In genomic region chr3:38139652-38140051, GRCh38 we compare ENCODE assay signal across 9 cellular contexts. TPM values are rescaled to one million over a fixed set of nuclear protein-coding genes. Genes with fewer than 3 reads are reported as not detected.
A peak's percentile ranks its signal among the peaks of the same experiment; 100 is the strongest.
DNase-seq lines count a peak whose midpoint lies in the region; ATAC-seq and TF ChIP-seq lines count a peak whose summit lies in the region.
"Had no signal": no experiment of that assay in that cellular context is flagged by ENCODE, and none has a peak within 500 bp of the region (broad histone marks: within the 10 kb centered on the region; RNA-seq: fewer than 3 reads in every experiment).

No MANE protein-coding gene starts in this region.

- no peak for TF ChIP-seq POLR2A in breast epithelium (IDR thresholded peaks at IDR 0.05)

- peak overlapping the region; percentile 93 for H3K27ac Mint-ChIP-seq in activated naive CD4-positive, alpha-beta T cell treated with anti-CD3 and anti-CD28 coated beads, Interleukin-2, amount 50 U/mL, for 24 hours
- H3K27ac Mint-ChIP-seq in mesothelial cell of epicardium, result peak overlapping the region; percentile 98

- H3K4me1 ChIP-seq in breast epithelium (peaks cover 6 to 21% of the 10 kb centered on the region in 2 donors), upper lobe of right lung (peaks cover 36% of the 10 kb centered on the region)

- DNase-seq in activated naive CD4-positive, alpha-beta T cell treated with Interleukin-2 at 50 U/mL for 16 hours, result no peak
- DNase-seq in breast epithelium (ENCODE audit: low spot score in 2 of 2) (no peak), mesothelial cell of epicardium (ENCODE audit: low spot score in 2 of 2, unreplicated experiment in 2 of 2) (peak in 1 of 2 experiments; percentile 33), upper lobe of right lung (peak; percentile 49), AG20443 (ENCODE audit: low spot score) (no peak), NCI-H187 (lab: John Stamatoyannopoulos, UW) (no peak)
- DNase-seq: stimulated activated CD4-positive, alpha-beta T cell treated with anti-CD3 and anti-CD28 coated beads, Interleukin-12 subunit alpha, Interleukin-12 subunit beta, amount 100 ng/mL, for 4 hours had no signal

- no peaks in the 10 kb centered on the region for H3K9me3 Mint-ChIP-seq in activated naive CD4-positive, alpha-beta T cell treated with anti-CD3 and anti-CD28 coated beads, Interleukin-2, amount 50 U/mL, for 24 hours
- H3K9me3 Mint-ChIP-seq in mesothelial cell of epicardium, result no peaks in the 10 kb centered on the region

- peak overlapping the region; percentile 91 to 95 for H3K27ac ChIP-seq in breast epithelium
- peak overlapping the region; percentile 96 for H3K27ac ChIP-seq in upper lobe of right lung

- intact Hi-C loops in breast epithelium (cut with DNase I; ENCODE audit: low total_unique reads) (no loop called here), upper lobe of right lung (cut with DNase I) (no loop called here)

- H3K27me3 ChIP-seq in breast epithelium, result no peaks in the 10 kb centered on the region
- no peaks in the 10 kb centered on the region for H3K27me3 ChIP-seq in upper lobe of right lung

- H3K36me3 ChIP-seq in breast epithelium (no peaks in the 10 kb centered on the region), upper lobe of right lung (peaks cover 17% of the 10 kb centered on the region)

- no peak for TF ChIP-seq CTCF in breast epithelium (IDR thresholded peaks at IDR 0.05)
- TF ChIP-seq CTCF in mesothelial cell of epicardium (IDR thresholded peaks at IDR 0.05; ENCODE audit: unreplicated experiment), result no peak
- TF ChIP-seq CTCF in upper lobe of right lung (IDR thresholded peaks at IDR 0.05), result no peak

- peaks cover 56% of the 10 kb centered on the region for H3K4me1 Mint-ChIP-seq in activated naive CD4-positive, alpha-beta T cell treated with anti-CD3 and anti-CD28 coated beads, Interleukin-2, amount 50 U/mL, for 24 hours
- H3K4me1 Mint-ChIP-seq in mesothelial cell of epicardium, result peaks cover 39% of the 10 kb centered on the region

- no peak for ATAC-seq in upper lobe of right lung
- no peak for ATAC-seq in GM19452 (IDR thresholded peaks at IDR 0.05; ENCODE audit: unreplicated experiment)

- peak overlapping the region; percentile 76 to 97 (median 90) for H3K4me3 ChIP-seq in breast epithelium
- H3K4me3 ChIP-seq in upper lobe of right lung, result peak overlapping the region; percentile 83

- peaks cover 6% of the 10 kb centered on the region for H3K36me3 Mint-ChIP-seq in activated naive CD4-positive, alpha-beta T cell treated with anti-CD3 and anti-CD28 coated beads, Interleukin-2, amount 50 U/mL, for 24 hours
- H3K36me3 Mint-ChIP-seq in mesothelial cell of epicardium, result peaks cover 8% of the 10 kb centered on the region

- H3K9me3 ChIP-seq in breast epithelium, result no peaks in the 10 kb centered on the region
- H3K9me3 ChIP-seq in upper lobe of right lung, result no peaks in the 10 kb centered on the region

- no peaks in the 10 kb centered on the region for H3K27me3 Mint-ChIP-seq in activated naive CD4-positive, alpha-beta T cell treated with anti-CD3 and anti-CD28 coated beads, Interleukin-2, amount 50 U/mL, for 24 hours
- no peaks in the 10 kb centered on the region for H3K27me3 Mint-ChIP-seq in mesothelial cell of epicardium (ENCODE audit: low read depth)

- peak overlapping the region; percentile 89 for H3K4me3 Mint-ChIP-seq in activated naive CD4-positive, alpha-beta T cell treated with anti-CD3 and anti-CD28 coated beads, Interleukin-2, amount 50 U/mL, for 24 hours
- H3K4me3 Mint-ChIP-seq in mesothelial cell of epicardium, result peak overlapping the region; percentile 88

RNA-seq across cellular contexts. Expression of gene MYD88, which starts 1.2 kb away (rescaled TPM):
- 10 to 100 TPM; 33.4 to 36.0 (median 35.3) TPM for total RNA-seq in breast epithelium
- 27.3 to 33.1 TPM (median 28.1 TPM) in 3 replicates for total RNA-seq in mesothelial cell of epicardium
- total RNA-seq in upper lobe of right lung, result 70.2 TPM

RNA-seq across cellular contexts. Expression of gene ACAA1, which starts 2.7 kb away (rescaled TPM):
- total RNA-seq in breast epithelium, result 10 to 100 TPM; 69.2 to 87.5 (median 83.9) TPM
- total RNA-seq in mesothelial cell of epicardium, result 52.7 to 57.7 TPM (median 53.2 TPM) in 3 replicates
- 81.7 TPM for total RNA-seq in upper lobe of right lung

RNA-seq across cellular contexts. Expression of gene OXSR1, which starts 25.7 kb away (rescaled TPM):
- total RNA-seq in breast epithelium, result 10 to 100 TPM; 29.0 to 41.6 (median 33.1) TPM
- total RNA-seq in mesothelial cell of epicardium, result 42.3 to 43.2 TPM (median 42.6 TPM) in 3 replicates
- 32.7 TPM for total RNA-seq in upper lobe of right lung
